Comparison of ENCODE assay signal across 1 cellular context in the genomic region with DNA sequence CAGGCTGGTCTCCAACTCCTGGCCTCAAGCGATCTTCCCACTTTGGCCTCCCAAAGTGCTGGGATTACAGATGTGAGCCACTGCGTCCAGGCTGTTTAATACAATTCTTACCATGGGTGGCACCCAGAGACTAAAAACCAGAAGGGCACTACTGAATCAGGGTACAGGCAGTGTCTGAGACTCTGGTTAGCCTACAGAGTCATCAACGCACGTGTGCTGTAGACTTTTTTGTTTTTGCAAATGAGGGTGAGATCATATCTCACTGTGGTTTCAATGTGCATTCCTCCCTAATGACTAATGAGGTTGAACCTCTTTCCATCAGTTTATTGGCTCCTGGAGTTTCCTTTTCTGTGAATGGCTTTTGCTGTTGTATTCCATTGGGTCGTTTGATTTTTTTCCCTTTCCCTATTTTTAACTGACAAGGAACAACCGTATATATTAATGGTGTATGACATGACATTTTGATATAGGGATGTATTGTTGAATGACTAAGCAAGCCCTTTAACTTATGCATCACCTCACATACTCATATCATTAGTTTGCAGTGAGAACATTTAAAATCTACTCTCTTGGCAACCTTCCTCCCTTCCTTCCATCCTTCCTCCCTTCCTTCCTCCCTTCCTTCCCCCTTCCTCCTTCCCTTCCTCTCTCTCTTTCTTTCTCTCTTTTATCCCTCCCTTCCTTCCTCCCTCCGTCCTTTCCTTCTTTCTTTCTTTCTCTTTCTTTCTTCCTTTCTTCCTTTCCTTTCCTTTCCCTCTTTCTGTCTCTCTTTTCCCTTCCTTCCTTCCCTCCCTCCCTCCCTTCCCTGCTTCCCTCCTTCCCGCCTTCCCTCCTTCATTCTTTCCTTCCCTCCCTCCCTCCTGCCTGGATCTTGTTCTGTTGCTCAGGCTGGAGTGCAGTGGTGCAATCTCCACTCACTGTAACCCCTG.
TF ChIP-seq lines count a peak whose summit lies in the region.

No MANE protein-coding gene starts in this region.

TF ChIP-seq in HEK293, 187 proteins besides CTCF, POLR2A, EP300 and RAD21 (continued from another document):
- peak; percentile 51; the same call in 1 of the 2 replicates for TF ChIP-seq SP3 (tag by site-specific recombination; IDR thresholded peaks at IDR 0.05)
- TF ChIP-seq, protein P1, sequence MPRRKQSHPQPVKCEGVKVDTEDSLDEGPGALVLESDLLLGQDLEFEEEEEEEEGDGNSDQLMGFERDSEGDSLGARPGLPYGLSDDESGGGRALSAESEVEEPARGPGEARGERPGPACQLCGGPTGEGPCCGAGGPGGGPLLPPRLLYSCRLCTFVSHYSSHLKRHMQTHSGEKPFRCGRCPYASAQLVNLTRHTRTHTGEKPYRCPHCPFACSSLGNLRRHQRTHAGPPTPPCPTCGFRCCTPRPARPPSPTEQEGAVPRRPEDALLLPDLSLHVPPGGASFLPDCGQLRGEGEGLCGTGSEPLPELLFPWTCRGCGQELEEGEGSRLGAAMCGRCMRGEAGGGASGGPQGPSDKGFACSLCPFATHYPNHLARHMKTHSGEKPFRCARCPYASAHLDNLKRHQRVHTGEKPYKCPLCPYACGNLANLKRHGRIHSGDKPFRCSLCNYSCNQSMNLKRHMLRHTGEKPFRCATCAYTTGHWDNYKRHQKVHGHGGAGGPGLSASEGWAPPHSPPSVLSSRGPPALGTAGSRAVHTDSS (tag by site-specific recombination; IDR thresholded peaks at IDR 0.05), result no peak
- TF ChIP-seq, protein P2, sequence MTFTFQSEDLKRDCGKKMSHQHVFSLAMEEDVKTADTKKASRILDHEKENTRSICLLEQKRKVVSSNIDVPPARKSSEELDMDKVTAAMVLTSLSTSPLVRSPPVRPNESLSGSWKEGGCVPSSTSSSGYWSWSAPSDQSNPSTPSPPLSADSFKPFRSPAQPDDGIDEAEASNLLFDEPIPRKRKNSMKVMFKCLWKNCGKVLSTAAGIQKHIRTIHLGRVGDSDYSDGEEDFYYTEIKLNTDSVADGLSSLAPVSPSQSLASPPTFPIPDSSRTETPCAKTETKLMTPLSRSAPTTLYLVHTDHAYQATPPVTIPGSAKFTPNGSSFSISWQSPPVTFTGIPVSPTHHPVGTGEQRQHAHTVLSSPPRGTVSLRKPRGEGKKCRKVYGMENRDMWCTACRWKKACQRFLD (tag by site-specific recombination; IDR thresholded peaks at IDR 0.05), result no peak
- TF ChIP-seq ZNF596 (tag by site-specific recombination; IDR thresholded peaks at IDR 0.05), result no peak
- no peak for TF ChIP-seq KLF7 (tag by site-specific recombination; IDR thresholded peaks at IDR 0.05; ENCODE audit: borderline replicate concordance)
- no peak for TF ChIP-seq GLI4 (tag by site-specific recombination; IDR thresholded peaks at IDR 0.05)
- no peak for TF ChIP-seq RBAK (tag by site-specific recombination; IDR thresholded peaks at IDR 0.05)
- no peak for TF ChIP-seq ZNF473 (tag by site-specific recombination; IDR thresholded peaks at IDR 0.05)
- TF ChIP-seq ZNF549 (tag by site-specific recombination; IDR thresholded peaks at IDR 0.05), result no peak
- no peak for TF ChIP-seq ZNF169 (tag by site-specific recombination; IDR thresholded peaks at IDR 0.05)
